8 cellular contexts compared by ENCODE assay signal in genomic region chr10:45673074-45673628, GRCh38. TPM values are rescaled to one million over a fixed set of nuclear protein-coding genes. Genes with fewer than 3 reads are reported as not detected.
A peak's percentile ranks its signal among the peaks of the same experiment; 100 is the strongest.
DNase-seq lines count a peak whose midpoint lies in the region; ATAC-seq, FAIRE-seq and TF ChIP-seq lines count a peak whose summit lies in the region.

No MANE protein-coding gene starts in this region.

- H3K36me3 Mint-ChIP-seq in neural crest cell (ENCODE audit: low read depth), result peaks cover 3% of the 10 kb centered on the region

- no peak overlapping the region for H3K23ac ChIP-seq in H1 (ENCODE audit: insufficient read length)

- no peak overlapping the region for H2BK20ac ChIP-seq in H1 (ENCODE audit: low read length)

- H4K5ac ChIP-seq in H1 (ENCODE audit: insufficient read length, low read depth, low read length), result peak overlapping the region; percentile 59

- H3K9ac ChIP-seq in NT2/D1 (ENCODE audit: insufficient read length, low read depth) (peak overlapping the region; percentile 36), H1 (replicated peaks in 1 of 4; ENCODE audit: extremely low read depth in 1 of 4, low read depth in 3 of 4, low read length in 3 of 4) (peak overlapping the region in 3 of 4 experiments; percentile 2 to 65 (median 61); a peak in 5 of 7 replicates)

- H3K4ac ChIP-seq in H1 (replicated peaks; ENCODE audit: insufficient read length, low read depth, low read length), result no peak overlapping the region

- no peak overlapping the region for H2AK5ac ChIP-seq in H1 (ENCODE audit: low read depth, low read length)

- TF ChIP-seq RAD21 in H1 (IDR thresholded peaks at IDR 0.05 in 1 of 2, conservative IDR thresholded peaks at IDR 0.05 in 1 of 2; ENCODE audit: low read depth in 2 of 2, low read length in 2 of 2), result no peak

- TF ChIP-seq CTCF in GM10266 (IDR thresholded peaks at IDR 0.05; ENCODE audit: control insufficient read depth, insufficient read depth, low read depth, missing control alignments) (no peak), H1 (IDR thresholded peaks at IDR 0.05; ENCODE audit: control extremely low read depth in 1 of 3, insufficient read depth in 1 of 3, low read depth in 1 of 3, low read length in 3 of 3) (no peak), neural crest cell (conservative IDR thresholded peaks at IDR 0.05) (no peak)

- no peaks in the 10 kb centered on the region for H4K20me1 ChIP-seq in H1 (replicated peaks in 1 of 2; ENCODE audit: control insufficient read depth in 1 of 2, insufficient read depth in 2 of 2, low read length in 2 of 2)

- CTCF ChIA-PET in H1 (lab: Charles Lee; ENCODE audit: partially characterized antibody), result interaction anchor here (0.6 to 1.8 kb wide), 5 partner anchors 77 to 592 kb away, joined by 4 to 6 read pairs (median 4); no protein-coding TSS in a partner anchor

- no peaks in the 10 kb centered on the region for H3K79me1 ChIP-seq in H1 (ENCODE audit: low read depth, low read length)

- 0 out of 2 replicates have a peak overlapping the region, but pooled peaks have one; percentile 66 for H2BK15ac ChIP-seq in H1 (ENCODE audit: low read length)

- no peaks in the 10 kb centered on the region for H3K27me3 ChIP-seq in NT2/D1 (ENCODE audit: insufficient read depth, insufficient read length)
- no peaks in the 10 kb centered on the region for H3K27me3 ChIP-seq in H1 (replicated peaks in 1 of 4; ENCODE audit: control insufficient read depth in 3 of 4, extremely low read depth in 1 of 4, insufficient read depth in 3 of 4, low read length in 3 of 4)

- no peak for TF ChIP-seq EP300 in H1 (IDR thresholded peaks at IDR 0.05; ENCODE audit: borderline replicate concordance in 1 of 2, low read depth in 2 of 2, low read length in 2 of 2)

- peak overlapping the region; percentile 82 for H3K4me3 Mint-ChIP-seq in neural crest cell

- H3K9me3 ChIP-seq in NT2/D1 (ENCODE audit: insufficient read depth, low read length) (no peaks in the 10 kb centered on the region), H1 (ENCODE audit: insufficient read depth in 2 of 2, low read depth in 1 of 2, low read length in 1 of 2) (no peaks in the 10 kb centered on the region)

- H3K36me3 ChIP-seq in NT2/D1 (ENCODE audit: insufficient read depth, insufficient read length, low read length) (no peaks in the 10 kb centered on the region), H1 (ENCODE audit: control insufficient read depth in 2 of 4, insufficient read depth in 4 of 4, low read length in 3 of 4) (no peaks in the 10 kb centered on the region)

- H4K8ac ChIP-seq in H1 (ENCODE audit: extremely low read depth, insufficient read depth, low read length), result peak overlapping the region; percentile 84

- ATAC-seq in GM21423 (IDR thresholded peaks at IDR 0.05; ENCODE audit: unreplicated experiment) (no peak), HG03520 (IDR thresholded peaks at IDR 0.05; ENCODE audit: unreplicated experiment) (no peak)

- peak overlapping the region; percentile 88 for H2AFZ ChIP-seq in H1 (ENCODE audit: low read length)

- peaks cover 3% of the 10 kb centered on the region for H3K4me1 ChIP-seq in NT2/D1 (ENCODE audit: insufficient read depth, insufficient read length)
- H3K4me1 ChIP-seq in H1 (replicated peaks in 1 of 4; ENCODE audit: control insufficient read depth in 3 of 4, insufficient read depth in 4 of 4, low read length in 3 of 4), result peaks cover 0 to 5% (median 3%) of the 10 kb centered on the region in 4 experiments; a peak in 5 of 7 replicates

- peaks cover 0 to 28% of the 10 kb centered on the region in 2 experiments; a peak in 2 of 4 replicates for H3K79me2 ChIP-seq in H1 (ENCODE audit: control insufficient read depth in 1 of 2, insufficient read depth in 2 of 2, low read length in 2 of 2)

- no peak overlapping the region for H2BK12ac ChIP-seq in H1 (ENCODE audit: low read depth, low read length)

- no peaks in the 10 kb centered on the region for H3K9me3 Mint-ChIP-seq in neural crest cell

- no peak overlapping the region for H3K18ac ChIP-seq in H1 (ENCODE audit: extremely low read depth, low read length)

- peak overlapping the region; percentile 76 for H4K91ac ChIP-seq in H1 (replicated peaks; ENCODE audit: insufficient read length, low read length)

- FAIRE-seq in H1 (lab: Jason Lieb, UNC), result no peak

- H3K23me2 ChIP-seq in H1 (ENCODE audit: low read depth, low read length), result peaks cover 4% of the 10 kb centered on the region; the same call in 1 of the 2 replicates

- 0 out of 2 replicates have a peak overlapping the region, but pooled peaks have one; percentile 22 for H2BK5ac ChIP-seq in H1 (ENCODE audit: low read depth, low read length)

- no peak overlapping the region for H2BK120ac ChIP-seq in H1 (replicated peaks; ENCODE audit: low read depth, low read length)

- H3K56ac ChIP-seq in H1 (replicated peaks; ENCODE audit: insufficient read length, low read depth, low read length), result no peak overlapping the region

- DNase-seq in GM10266 (ENCODE audit: extremely low spot score) (peak; percentile 11), NT2/D1 (ENCODE audit: low read depth, low spot score) (no peak), H1 (ENCODE audit: low read depth in 1 of 2, low spot score in 2 of 2) (no peak), neural crest cell (ENCODE audit: low read depth, low spot score) (no peak), amniotic stem cell (lab: John Stamatoyannopoulos, UW) (no peak)
- DNase-seq in stimulated activated CD4-positive, alpha-beta T cell treated with anti-CD3 and anti-CD28 coated beads, Interleukin-12 subunit alpha, Interleukin-12 subunit beta, amount 100 ng/mL, for 4 hours, result no peak

- TF ChIP-seq POLR2A in H1 (IDR thresholded peaks at IDR 0.05; ENCODE audit: control extremely low read depth in 1 of 2, low read depth in 2 of 2, low read length in 2 of 2), result no peak; a peak in 1 of 3 replicates

- peak overlapping the region; percentile 56 to 71 for H3K4me2 ChIP-seq in H1 (ENCODE audit: insufficient read depth in 1 of 2, low read depth in 2 of 2, low read length in 2 of 2)

- WGBS in H1 (ENCODE audit: extremely low coverage in 1 of 2, insufficient coverage in 1 of 2, insufficient read length in 1 of 2, insufficient replicate concordance in 2 of 2, low coverage in 1 of 2, low lambda C conversion rate in 2 of 2, missing lambda C conversion rate in 1 of 2), 2 experiments, result 45% methylated on average over 19 of the region's 19 CpGs; no CpG with 5 or more reads in 1 of the 2 experiments

- POLR2A ChIA-PET in H1 (lab: Charles Lee; ENCODE audit: partially characterized antibody), result interaction anchor here (0.7 kb wide), 1 partner anchor 209 kb away, joined by 3 read pairs; no protein-coding TSS in a partner anchor

- no peak overlapping the region for H3K14ac ChIP-seq in H1 (ENCODE audit: insufficient read length)

- H3K4me1 Mint-ChIP-seq in neural crest cell, result peaks cover 23% of the 10 kb centered on the region

- H3K4me3 ChIP-seq in NT2/D1 (ENCODE audit: insufficient read length, low read depth), result peak overlapping the region; percentile 40
- peak overlapping the region; percentile 18 to 98 (median 32); a peak in 7 of 8 replicates for H3K4me3 ChIP-seq in H1 (ENCODE audit: extremely low read depth in 1 of 4, insufficient read depth in 2 of 4, low read depth in 3 of 4, low read length in 4 of 4)

- peak overlapping the region; percentile 65 for H3K27ac ChIP-seq in H1 (ENCODE audit: low read depth, low read length)

- H3K27me3 Mint-ChIP-seq in neural crest cell (ENCODE audit: low read depth), result peaks cover 2% of the 10 kb centered on the region

- peak overlapping the region; percentile 78 for H3K27ac Mint-ChIP-seq in neural crest cell (ENCODE audit: unreplicated experiment)

TF ChIP-seq in H1, 55 proteins besides CTCF, POLR2A, EP300 and RAD21 (continues in another document):
- TF ChIP-seq ASH2L (IDR thresholded peaks at IDR 0.05; ENCODE audit: low read length) (no peak), RBBP5 (IDR thresholded peaks at IDR 0.05; ENCODE audit: borderline replicate concordance, low read depth, low read length) (peak; percentile 13; the same call in 1 of the 2 replicates), CEBPB (IDR thresholded peaks at IDR 0.05; ENCODE audit: low read depth, low read length) (no peak), TAF1 (IDR thresholded peaks at IDR 0.05; ENCODE audit: low read depth, low read length) (no peak), CREB1 (IDR thresholded peaks at IDR 0.05) (no peak), SP4 (IDR thresholded peaks at IDR 0.05; ENCODE audit: low read length) (peak; percentile 82; the same call in 1 of the 2 replicates), HDAC2 (IDR thresholded peaks at IDR 0.05; ENCODE audit: borderline replicate concordance in 1 of 2, low read depth in 2 of 2, low read length in 2 of 2) (peak in 1 of 2 experiments; percentile 96; a peak in 2 of 4 replicates), ATF3 (IDR thresholded peaks at IDR 0.05; ENCODE audit: insufficient read depth, low read depth, low read length) (no peak), NANOG (IDR thresholded peaks at IDR 0.05; ENCODE audit: insufficient read depth, low read depth, low read length, poor library complexity, severe bottlenecking) (no peak), GTF2F1 (IDR thresholded peaks at IDR 0.05; ENCODE audit: borderline replicate concordance, low read depth, low read length) (no peak)

RNA-seq across cellular contexts. Expression of gene ZFAND4, which starts 0.6 kb away (rescaled TPM):
- total RNA-seq in H1 (2021; fragmentation: NEBNext Ultra II Directional; extraction: Animal tissue kit (Norgen Biotek cat#: 25700)), result 16.0 and 17.8 TPM in 2 replicates
- polyA plus RNA-seq in H1 (2011; rRNA removed), result 2.2 and 2.8 TPM in 2 replicates
- 5.1 TPM for polyA plus RNA-seq in H1 (2011; cell fraction: cytosol; rRNA removed)
- polyA plus RNA-seq in H1 (2011; cell fraction: nucleus; rRNA removed), result 4.6 TPM
- polyA plus RNA-seq in H1 (2012, experiment 1 of 2), result 7.5 to 8.7 TPM (median 8.2 TPM) in 4 replicates
- polyA plus RNA-seq in H1 (2012, experiment 2 of 2), result 1.2 TPM
- polyA plus RNA-seq in H1 (2013, experiment 1 of 2), result 6.8 TPM
- 7.5 TPM for polyA plus RNA-seq in H1 (2013, experiment 2 of 2)
- 11.8 and 13.7 TPM in 2 replicates for polyA minus RNA-seq in H1 (2011; rRNA and poly(A)+ RNA removed)
- 12.1 TPM for polyA minus RNA-seq in H1 (2011; cell fraction: cytosol; rRNA and poly(A)+ RNA removed)
- polyA minus RNA-seq in H1 (2011; cell fraction: nucleus; rRNA and poly(A)+ RNA removed), result 25.5 TPM
- total RNA-seq in neural crest cell, result 12.9 and 16.1 TPM in 2 replicates

RNA-seq across cellular contexts. Expression of gene WASHC2C, which starts 53.9 kb away (rescaled TPM):
- total RNA-seq in H1 (2021; fragmentation: NEBNext Ultra II Directional; extraction: Animal tissue kit (Norgen Biotek cat#: 25700)), result 28.1 and 33.8 TPM in 2 replicates
- polyA plus RNA-seq in H1 (2011; rRNA removed), result 7.0 and 8.0 TPM in 2 replicates
- 14.8 TPM for polyA plus RNA-seq in H1 (2011; cell fraction: cytosol; rRNA removed)
- polyA plus RNA-seq in H1 (2011; cell fraction: nucleus; rRNA removed), result 19.8 TPM
- 16.3 to 23.9 TPM (median 19.7 TPM) in 4 replicates for polyA plus RNA-seq in H1 (2012, experiment 1 of 2)
- polyA plus RNA-seq in H1 (2012, experiment 2 of 2), result 2.0 TPM
- 18.4 TPM for polyA plus RNA-seq in H1 (2013, experiment 1 of 2)
- 16.5 TPM for polyA plus RNA-seq in H1 (2013, experiment 2 of 2)
- polyA minus RNA-seq in H1 (2011; rRNA and poly(A)+ RNA removed), result 15.4 and 26.0 TPM in 2 replicates
- polyA minus RNA-seq in H1 (2011; cell fraction: cytosol; rRNA and poly(A)+ RNA removed), result 18.4 TPM
- 16.3 TPM for polyA minus RNA-seq in H1 (2011; cell fraction: nucleus; rRNA and poly(A)+ RNA removed)
- total RNA-seq in neural crest cell, result 44.9 and 51.3 TPM in 2 replicates
